Comparison of ENCODE assay signal across 16 cellular contexts in genomic region chr20:17735206-17735804, GRCh38. TPM values are rescaled to one million over a fixed set of nuclear protein-coding genes. Genes with fewer than 3 reads are reported as not detected.
DNase-seq lines count a peak whose midpoint lies in the region; ATAC-seq, FAIRE-seq and TF ChIP-seq lines count a peak whose summit lies in the region.
"Had no signal": no experiment of that assay in that cellular context is flagged by ENCODE, and none has a peak within 500 bp of the region (broad histone marks: within the 10 kb centered on the region; RNA-seq: fewer than 3 reads in every experiment).

No MANE protein-coding gene starts in this region.

- no peak for TF ChIP-seq CTCF in bronchial epithelial cell (IDR thresholded peaks at IDR 0.05; ENCODE audit: insufficient read depth, low read length, severe bottlenecking)
- no peak for TF ChIP-seq CTCF in right lobe of liver (IDR thresholded peaks at IDR 0.05)
- no peak for TF ChIP-seq CTCF in upper lobe of left lung (IDR thresholded peaks at IDR 0.05)

- TF ChIP-seq POLR2A in right lobe of liver (IDR thresholded peaks at IDR 0.05), result no peak
- no peak for TF ChIP-seq POLR2A in upper lobe of left lung (IDR thresholded peaks at IDR 0.05)

- H3K9me3 ChIP-seq in right lobe of liver (no peaks in the 10 kb centered on the region), upper lobe of left lung (no peaks in the 10 kb centered on the region)

- no peaks in the 10 kb centered on the region for H3K4me1 ChIP-seq in right lobe of liver
- H3K4me1 ChIP-seq in upper lobe of left lung, result no peaks in the 10 kb centered on the region
- H3K4me1 ChIP-seq: left ventricle myocardium inferior had no signal

- FAIRE-seq in bronchial epithelial cell (lab: Jason Lieb, UNC), result no peak

- no peak for TF ChIP-seq EP300 in upper lobe of left lung (IDR thresholded peaks at IDR 0.05)

- 83% methylated on average over 3 of the region's 9 CpGs for WGBS in right lobe of liver (ENCODE audit: insufficient coverage, low coverage, low lambda C conversion rate, missing lambda C conversion rate)
- 67% methylated on average over 5 to 9 of the region's 9 CpGs for WGBS in upper lobe of left lung, 2 donors

- DNase-seq in LHCN-M2 (ENCODE audit: low read depth) (peak; percentile 79), bronchial epithelial cell (ENCODE audit: low read depth) (peak; percentile 15), right lobe of liver (no peak), upper lobe of left lung (no peak), UCSD-AML1 (lab: John Stamatoyannopoulos, UW; ENCODE audit: unreplicated experiment) (no peak), SKM-1 treated with dmso at 0.1 percent for 144 hours (lab: John Stamatoyannopoulos, UW; ENCODE audit: unreplicated experiment) (no peak), AG20443 (ENCODE audit: low spot score) (no peak)
- DNase-seq: activated CD8-positive, alpha-beta memory T cell treated with anti-CD3 and anti-CD28 coated beads for 24 hours; activated naive CD4-positive, alpha-beta T cell treated with anti-CD3 and anti-CD28 coated beads, Interleukin-2, amount 50 U/mL, for 16 hours; Caco-2; dorsolateral prefrontal cortex; left ventricle myocardium inferior; PC-9; stimulated activated CD4-positive, alpha-beta T cell treated with anti-CD3 and anti-CD28 coated beads, Interleukin-4, amount 100 ng/mL, for 4 hours had no signal

- no peak overlapping the region for H3K4me3 ChIP-seq in bronchial epithelial cell (ENCODE audit: low read depth, low read length)
- H3K4me3 ChIP-seq in right lobe of liver, result no peak overlapping the region
- no peak overlapping the region for H3K4me3 ChIP-seq in upper lobe of left lung
- H3K4me3 ChIP-seq: dorsolateral prefrontal cortex, left ventricle myocardium inferior, PC-9 had no signal

- H3K27ac ChIP-seq in right lobe of liver (no peak overlapping the region), upper lobe of left lung (peak overlapping the region in 3 of 4 donors; percentile 2 to 79 (median 5))
- H3K27ac ChIP-seq: dorsolateral prefrontal cortex, left ventricle myocardium inferior, PC-9 had no signal

- intact Hi-C loops in right lobe of liver (cut with DNase I), result no loop called here

- ATAC-seq in right lobe of liver (peak; percentile 61 to 90 (median 81)), upper lobe of left lung (ENCODE audit: low FRiP score in 2 of 2) (no peak)

- H3K27me3 ChIP-seq in bronchial epithelial cell (ENCODE audit: control insufficient read depth, insufficient read depth, low read length) (no peaks in the 10 kb centered on the region), right lobe of liver (no peaks in the 10 kb centered on the region), upper lobe of left lung (no peaks in the 10 kb centered on the region)
- H3K27me3 ChIP-seq: dorsolateral prefrontal cortex had no signal

- H3K36me3 ChIP-seq in bronchial epithelial cell (ENCODE audit: control insufficient read depth, insufficient read depth, low read length) (no peaks in the 10 kb centered on the region), right lobe of liver (no peaks in the 10 kb centered on the region), upper lobe of left lung (no peaks in the 10 kb centered on the region)
- H3K36me3 ChIP-seq: left ventricle myocardium inferior had no signal

RNA-seq across cellular contexts. Expression of gene BANF2, which starts 35.5 kb away (rescaled TPM):
- not detected in 2 replicates for total RNA-seq in LHCN-M2 (2014; rRNA removed)
- not detected for polyA plus RNA-seq in LHCN-M2 (2012)
- total RNA-seq in bronchial epithelial cell, result not detected in 2 replicates
- total RNA-seq in right lobe of liver, result not detected
- not detected for total RNA-seq in upper lobe of left lung
- total RNA-seq: dorsolateral prefrontal cortex, glomerular endothelial cell, left ventricle myocardium inferior, PC-9, pulmonary artery endothelial cell had no signal

RNA-seq across cellular contexts. Expression of gene RRBP1, which starts 53.3 kb away (rescaled TPM):
- 154 and 160 TPM in 2 replicates for total RNA-seq in LHCN-M2 (2014; rRNA removed)
- 139 TPM for polyA plus RNA-seq in LHCN-M2 (2012)
- 65.0 and 97.5 TPM in 2 replicates for total RNA-seq in bronchial epithelial cell
- total RNA-seq in right lobe of liver, result 100 to 1,000 TPM; 121 to 274 (median 193) TPM
- total RNA-seq in upper lobe of left lung, result 100 to 1,000 TPM; 143 to 256 (median 172) TPM

Comparison
In these comparisons a context has a peak if more than half of its experiments do, and no peak if none do; other contexts are left out.
1. DNase-seq: peak in LHCN-M2 (single experiment) and bronchial epithelial cell (single experiment); none in right lobe of liver (0 of 3), upper lobe of left lung (0 of 2), UCSD-AML1 (single experiment), SKM-1 treated with dmso at 0.1 percent for 144 hours (single experiment) and AG20443 (single experiment).
2. ATAC-seq: peak in right lobe of liver (4 of 4); none in upper lobe of left lung (0 of 2).
3. H3K27ac ChIP-seq: peak in upper lobe of left lung (3 of 4); none in right lobe of liver (0 of 3).